Comparison of ENCODE assay signal across 16 cellular contexts in genomic region chr5:67030289-67031069, GRCh38.
DNase-seq lines count a peak whose midpoint lies in the region; ATAC-seq and TF ChIP-seq lines count a peak whose summit lies in the region.
"Had no signal": no experiment of that assay in that cellular context is flagged by ENCODE, and none has a peak within 500 bp of the region (broad histone marks: within the 10 kb centered on the region; RNA-seq: fewer than 3 reads in every experiment).

No MANE protein-coding gene starts in this region.

- H2AFZ ChIP-seq in fibroblast of lung (ENCODE audit: low read length), result no peak overlapping the region
- H2AFZ ChIP-seq: neural progenitor cell had no signal

- H3K79me2 ChIP-seq in fibroblast of lung (ENCODE audit: control insufficient read depth, insufficient read depth, low read length), result peaks cover 2% of the 10 kb centered on the region

- no peaks in the 10 kb centered on the region for H3K27me3 Mint-ChIP-seq in activated T-cell treated with anti-CD3 and anti-CD28 coated beads, Interleukin-2, amount 50 U/mL, for 24 hours

- no peak for ATAC-seq in GM21360 (IDR thresholded peaks at IDR 0.05; ENCODE audit: unreplicated experiment)
- ATAC-seq: left lung had no signal

- no TSS peak for BruUV-seq in A673 (replicated peaks; lab: Mats Ljungman, UMichigan)

- TF ChIP-seq CTCF in fibroblast of lung (conservative IDR thresholded peaks at IDR 0.05 in 1 of 2, IDR thresholded peaks at IDR 0.05 in 1 of 2; ENCODE audit: low read depth in 1 of 2, low read length in 2 of 2) (no peak), spleen (IDR thresholded peaks at IDR 0.05 in 8 of 11, conservative IDR thresholded peaks at IDR 0.05 in 3 of 11) (no peak), A673 (conservative IDR thresholded peaks at IDR 0.05; ENCODE audit: low read depth, low read length) (no peak)

- POLR2A ChIA-PET in A673 (lab: Charles Lee; ENCODE audit: low non-redundant PET), result no interaction called here

- H3K4me3 Mint-ChIP-seq in activated T-cell treated with anti-CD3 and anti-CD28 coated beads, Interleukin-2, amount 50 U/mL, for 24 hours, result no peak overlapping the region
- H3K4me3 Mint-ChIP-seq: neural progenitor cell had no signal

- peaks cover 86% of the 10 kb centered on the region for H3K4me1 Mint-ChIP-seq in activated T-cell treated with anti-CD3 and anti-CD28 coated beads, Interleukin-2, amount 50 U/mL, for 24 hours (ENCODE audit: low read depth)

- peak overlapping the region; percentile 96 for H3K27ac Mint-ChIP-seq in activated T-cell treated with anti-CD3 and anti-CD28 coated beads, Interleukin-2, amount 50 U/mL, for 24 hours
- H3K27ac Mint-ChIP-seq: neural progenitor cell had no signal

- no peaks in the 10 kb centered on the region for H4K20me1 ChIP-seq in fibroblast of lung (ENCODE audit: control insufficient read depth, extremely low read depth, insufficient read depth, low read length)

- H3K9me3 Mint-ChIP-seq in activated T-cell treated with anti-CD3 and anti-CD28 coated beads, Interleukin-2, amount 50 U/mL, for 24 hours, result no peaks in the 10 kb centered on the region
- H3K9me3 Mint-ChIP-seq: neural progenitor cell had no signal

- H3K4me1 ChIP-seq in fibroblast of lung (ENCODE audit: control insufficient read depth, extremely low read depth, insufficient read depth, low read length) (peaks cover 2% of the 10 kb centered on the region), spleen (peaks cover 0 to 42% (median 19%) of the 10 kb centered on the region in 6 donors), A673 (ENCODE audit: insufficient read depth, low read length, poor library complexity, severe bottlenecking) (no peaks in the 10 kb centered on the region)

- no peak overlapping the region for H3K9ac ChIP-seq in fibroblast of lung (ENCODE audit: insufficient read depth, low read length)
- H3K9ac ChIP-seq: neural progenitor cell had no signal

- H3K4me3 ChIP-seq in fibroblast of lung (replicated peaks in 1 of 4; ENCODE audit: control extremely low read depth in 1 of 4, insufficient read depth in 1 of 4, low read depth in 3 of 4, low read length in 4 of 4) (no peak overlapping the region), spleen (no peak overlapping the region), A673 (ENCODE audit: low read depth, low read length, poor library complexity, severe bottlenecking) (no peak overlapping the region)
- H3K4me3 ChIP-seq: left lung, neural progenitor cell, tibial nerve had no signal

- CTCF ChIA-PET in A673 (lab: Charles Lee), result no interaction called here

- no peak overlapping the region for H3K27ac ChIP-seq in fibroblast of lung (ENCODE audit: insufficient read depth, low read length)
- H3K27ac ChIP-seq in spleen, result peak overlapping the region in 6 of 8 donors; percentile 33 to 64 (median 42)
- H3K27ac ChIP-seq in A673 (ENCODE audit: low read depth, low read length, poor library complexity, severe bottlenecking), result no peak overlapping the region
- H3K27ac ChIP-seq: neural progenitor cell, RWPE1, tibial nerve had no signal

- TF ChIP-seq POLR2A in spleen (IDR thresholded peaks at IDR 0.05), result no peak

- WGBS in spleen, 5 donors, result 40 to 58% (median 56%) methylated on average over 2 of the region's 2 CpGs

- H3K36me3 ChIP-seq in fibroblast of lung (ENCODE audit: control insufficient read depth, insufficient read depth, low read length) (no peaks in the 10 kb centered on the region), spleen (no peaks in the 10 kb centered on the region), A673 (ENCODE audit: insufficient read depth, low read length, poor library complexity, severe bottlenecking) (no peaks in the 10 kb centered on the region)
- H3K36me3 ChIP-seq: left lung, neural progenitor cell, tibial nerve had no signal

- no peaks in the 10 kb centered on the region for H3K36me3 Mint-ChIP-seq in activated T-cell treated with anti-CD3 and anti-CD28 coated beads, Interleukin-2, amount 50 U/mL, for 24 hours (ENCODE audit: low read depth)
- H3K36me3 Mint-ChIP-seq: neural progenitor cell had no signal

- no peaks in the 10 kb centered on the region for H3K9me3 ChIP-seq in fibroblast of lung (ENCODE audit: control insufficient read depth, insufficient read depth, low read depth, low read length)
- H3K9me3 ChIP-seq in spleen, result no peaks in the 10 kb centered on the region
- H3K9me3 ChIP-seq in A673 (ENCODE audit: low read depth, low read length, poor library complexity, severe bottlenecking), result no peaks in the 10 kb centered on the region
- H3K9me3 ChIP-seq: left lung, tibial nerve had no signal

- intact Hi-C loops in spleen (cut with DNase I; ENCODE audit: low total_unique reads), result no loop called here
- intact Hi-C loops in A673 (cut with micrococcal nuclease; ENCODE audit: unreplicated experiment), result no loop called here

- H3K4me2 ChIP-seq in fibroblast of lung (ENCODE audit: extremely low read depth, insufficient read depth, low read length), result no peak overlapping the region

- H3K27me3 ChIP-seq in fibroblast of lung (ENCODE audit: control insufficient read depth, insufficient read depth, low read length) (no peaks in the 10 kb centered on the region), spleen (replicated peaks in 1 of 7) (no peaks in the 10 kb centered on the region), A673 (replicated peaks; ENCODE audit: insufficient read depth, low read depth, low read length, poor library complexity) (no peaks in the 10 kb centered on the region)
- H3K27me3 ChIP-seq: left lung, neural progenitor cell, tibial nerve had no signal

- DNase-seq in activated T-cell treated with anti-CD3 and anti-CD28 coated beads, Interleukin-2, amount 50 U/mL, for 24 hours, result no peak
- DNase-seq in activated T-cell treated with anti-CD3 and anti-CD28 coated beads for 4 hours, result no peak
- DNase-seq in RPMI7951 (ENCODE audit: low read depth), result peak; percentile 79
- peak; percentile 41 to 58 for DNase-seq in fibroblast of lung (ENCODE audit: low read depth in 2 of 2)
- DNase-seq in spleen, result no peak
- no peak for DNase-seq in ureter (ENCODE audit: low spot score)
- no peak for DNase-seq in A673 (ENCODE audit: low spot score)
- DNase-seq: KBM-7, left lung, NCI-H1694, NCI-H526, T1000 had no signal

Comparison
In these comparisons a context has a peak if more than half of its experiments do, and no peak if none do; other contexts are left out.
1. DNase-seq: peak in RPMI7951 (single experiment) and fibroblast of lung (2 of 2); none in activated T-cell treated with anti-CD3 and anti-CD28 coated beads, Interleukin-2, amount 50 U/mL, for 24 hours (single experiment), activated T-cell treated with anti-CD3 and anti-CD28 coated beads for 4 hours (single experiment), spleen (single experiment), ureter (single experiment) and A673 (single experiment).
2. H3K27ac ChIP-seq: peak in spleen (6 of 8); none in fibroblast of lung (single experiment) and A673 (single experiment).